In the genomic region with DNA sequence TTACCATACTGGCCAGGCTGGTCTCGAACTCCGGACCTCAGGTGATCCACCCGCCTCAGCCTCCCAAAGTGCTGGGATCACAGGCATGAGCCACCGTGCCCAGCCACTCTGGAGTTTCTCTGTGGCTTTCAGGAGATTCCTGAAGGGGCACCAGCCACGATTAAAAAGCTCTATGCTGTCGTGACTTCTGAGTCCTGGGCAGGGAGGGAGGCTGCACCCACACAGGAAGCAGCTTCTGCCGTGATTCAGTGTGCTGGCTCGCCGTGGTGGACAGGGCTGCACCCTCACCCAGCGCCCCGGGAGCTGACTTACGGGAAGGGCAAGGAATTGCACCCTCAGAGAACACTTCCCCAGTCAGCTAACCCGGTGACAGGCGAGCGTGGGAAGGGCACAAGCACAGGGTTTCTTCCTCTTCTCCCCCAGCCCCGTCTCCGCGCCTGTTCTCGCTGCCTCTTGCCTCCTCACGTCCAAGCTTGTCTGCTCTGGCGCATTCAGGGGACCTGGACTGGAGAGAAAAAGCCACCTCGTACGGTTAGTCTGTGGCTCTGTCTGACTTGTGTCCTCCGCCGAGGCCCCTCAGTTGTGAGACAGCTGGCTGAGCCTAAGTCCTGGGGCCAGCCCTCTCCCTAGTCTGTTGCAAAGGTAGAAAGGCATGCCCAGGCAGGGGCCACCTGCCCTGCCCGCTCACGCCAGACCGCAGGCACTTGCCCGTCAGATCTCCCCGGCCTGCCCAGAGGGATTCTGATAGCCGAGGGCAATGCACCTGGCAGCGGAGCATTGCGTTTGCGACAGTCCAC, we compare ENCODE assay signal across 8 cellular contexts.
A peak's percentile ranks its signal among the peaks of the same experiment; 100 is the strongest.
DNase-seq lines count a peak whose midpoint lies in the region; ATAC-seq, FAIRE-seq and TF ChIP-seq lines count a peak whose summit lies in the region.

No MANE protein-coding gene starts in this region.

- CTCF ChIA-PET in CD4-positive, alpha-beta T cell (lab: Charles Lee): no interaction called here

- no peak overlapping the region for H2AFZ ChIP-seq in GM23248

- peaks cover 8% of the 10 kb centered on the region for H3K4me1 Mint-ChIP-seq in activated naive CD8-positive, alpha-beta T cell treated with anti-CD3 and anti-CD28 coated beads for 36 hours
- peaks cover 9% of the 10 kb centered on the region for H3K4me1 Mint-ChIP-seq in CD4-positive, alpha-beta T cell (ENCODE audit: low read depth)

- H3F3A ChIP-seq in GM23248 (ENCODE audit: insufficient read depth): peaks cover 27% of the 10 kb centered on the region

- no peaks in the 10 kb centered on the region for H3K9me3 ChIP-seq in GM23248 (ENCODE audit: low read depth)
- no peaks in the 10 kb centered on the region for H3K9me3 ChIP-seq in CD4-positive, alpha-beta T cell (ENCODE audit: control insufficient read depth, low read length)

- H3K27me3 Mint-ChIP-seq in activated naive CD8-positive, alpha-beta T cell treated with anti-CD3 and anti-CD28 coated beads for 36 hours: peaks cover 18% of the 10 kb centered on the region
- H3K27me3 Mint-ChIP-seq in CD4-positive, alpha-beta T cell: peaks cover 10% of the 10 kb centered on the region

- H3K9me3 Mint-ChIP-seq in activated naive CD8-positive, alpha-beta T cell treated with anti-CD3 and anti-CD28 coated beads for 36 hours: no peaks in the 10 kb centered on the region
- no peaks in the 10 kb centered on the region for H3K9me3 Mint-ChIP-seq in CD4-positive, alpha-beta T cell

- H3K27ac Mint-ChIP-seq in activated naive CD8-positive, alpha-beta T cell treated with anti-CD3 and anti-CD28 coated beads for 36 hours: no peak overlapping the region
- H3K27ac Mint-ChIP-seq in CD4-positive, alpha-beta T cell: no peak overlapping the region

- TF ChIP-seq CTCF in fibroblast of the aortic adventitia (IDR thresholded peaks at IDR 0.05; ENCODE audit: insufficient read depth, low read length): no peak
- no peak for TF ChIP-seq CTCF in CD4-positive, alpha-beta T cell (IDR thresholded peaks at IDR 0.05)

- peak overlapping the region; percentile 95 for H3K27ac ChIP-seq in GM23248
- H3K27ac ChIP-seq in CD4-positive, alpha-beta T cell (ENCODE audit: low read depth, low read length): no peak overlapping the region

- H4K20me1 ChIP-seq in GM23248 (ENCODE audit: insufficient read depth): no peaks in the 10 kb centered on the region

- peaks cover 45% of the 10 kb centered on the region for H3K4me1 ChIP-seq in GM23248 (ENCODE audit: insufficient read depth)

- ATAC-seq in CD4-positive, alpha-beta T cell (ENCODE audit: poor library complexity): no peak
- ATAC-seq in HG03521 (IDR thresholded peaks at IDR 0.05; ENCODE audit: unreplicated experiment): no peak

- POLR2A ChIA-PET in CD4-positive, alpha-beta T cell (lab: Charles Lee): interaction anchor here (0.6 kb wide), 1 partner anchor 159 kb away, joined by 3 read pairs; no protein-coding TSS in a partner anchor

- H3K9me2 ChIP-seq in GM23248 (ENCODE audit: insufficient read depth): no peaks in the 10 kb centered on the region

- H3K27me3 ChIP-seq in GM23248 (replicated peaks; ENCODE audit: insufficient read depth): no peaks in the 10 kb centered on the region
- peaks cover 8% of the 10 kb centered on the region for H3K27me3 ChIP-seq in CD4-positive, alpha-beta T cell (ENCODE audit: control insufficient read depth, insufficient read depth, low read length)

- H3K36me3 Mint-ChIP-seq in activated naive CD8-positive, alpha-beta T cell treated with anti-CD3 and anti-CD28 coated beads for 36 hours: no peaks in the 10 kb centered on the region
- peaks cover 8% of the 10 kb centered on the region for H3K36me3 Mint-ChIP-seq in CD4-positive, alpha-beta T cell (ENCODE audit: low read depth)

- H3K36me3 ChIP-seq in GM23248 (ENCODE audit: low read depth): no peaks in the 10 kb centered on the region

- H3K4me3 ChIP-seq in GM23248: peak overlapping the region; percentile 29
- H3K4me3 ChIP-seq in fibroblast of the aortic adventitia (ENCODE audit: low read depth, low read length): no peak overlapping the region

- H3K4me3 Mint-ChIP-seq in activated naive CD8-positive, alpha-beta T cell treated with anti-CD3 and anti-CD28 coated beads for 36 hours: no peak overlapping the region
- no peak overlapping the region for H3K4me3 Mint-ChIP-seq in CD4-positive, alpha-beta T cell

- H3K9ac ChIP-seq in GM23248: peak overlapping the region; percentile 76

- peaks cover 8% of the 10 kb centered on the region; the same call in 1 of the 2 replicates for H3K79me2 ChIP-seq in GM23248 (ENCODE audit: insufficient read depth)

- intact Hi-C loops in CD4-positive, alpha-beta T cell (cut with DNase I, micrococcal nuclease): no loop called here

- DNase-seq in GM23248 (peak; percentile 98), RCC 7860 (ENCODE audit: low spot score) (peak; percentile 95), fibroblast of the aortic adventitia (ENCODE audit: low read depth) (peak; percentile 71), renal cortical epithelial cell (ENCODE audit: low read depth) (peak; percentile 90)
- no peak for DNase-seq in activated naive CD8-positive, alpha-beta T cell treated with anti-CD3 and anti-CD28 coated beads for 36 hours
- DNase-seq in CD4-positive, alpha-beta T cell: no peak
- no peak for DNase-seq in activated naive CD4-positive, alpha-beta T cell (lab: John Stamatoyannopoulos, UW)

- 55 to 58% methylated on average over 34 of the region's 34 CpGs for WGBS in GM23248 (ENCODE audit: low coverage in 1 of 2, low lambda C conversion rate in 2 of 2, missing lambda C conversion rate in 2 of 2), 2 experiments

- H3K4me2 ChIP-seq in GM23248 (ENCODE audit: unreplicated experiment): peak overlapping the region; percentile 66

- in situ Hi-C loops in GM23248 (cut with MboI): no loop called here

- peak; percentile 85 for FAIRE-seq in RCC 7860 (lab: Jason Lieb, UNC)

Comparison
In these comparisons a context has a peak if more than half of its experiments do, and no peak if none do; other contexts are left out.
1. DNase-seq: peak in GM23248 (single experiment), RCC 7860 (single experiment), fibroblast of the aortic adventitia (single experiment) and renal cortical epithelial cell (single experiment); none in activated naive CD8-positive, alpha-beta T cell treated with anti-CD3 and anti-CD28 coated beads for 36 hours (single experiment), CD4-positive, alpha-beta T cell (0 of 10) and activated naive CD4-positive, alpha-beta T cell (0 of 4).